ENCODE assay signal across 19 cellular contexts in genomic region chr21:15875286-15875685, GRCh38.
DNase-seq lines count a peak whose midpoint lies in the region; FAIRE-seq and TF ChIP-seq lines count a peak whose summit lies in the region.
"Had no signal": no experiment of that assay in that cellular context is flagged by ENCODE, and none has a peak within 500 bp of the region (broad histone marks: within the 10 kb centered on the region; RNA-seq: fewer than 3 reads in every experiment).

No MANE protein-coding gene starts in this region.

- H3K4me3 Mint-ChIP-seq in MCF 10A (ENCODE audit: unreplicated experiment): no peak overlapping the region
- H3K4me3 Mint-ChIP-seq: CD14-positive monocyte; CD4-positive, alpha-beta memory T cell had no signal

- H3K4me3 ChIP-seq in breast epithelium (no peak overlapping the region), choroid plexus epithelial cell (ENCODE audit: low read depth, low read length) (no peak overlapping the region), neutrophil (ENCODE audit: low read depth in 1 of 2, low read length in 1 of 2) (no peak overlapping the region), spleen (no peak overlapping the region)
- H3K4me3 ChIP-seq: GM12878, GM23248 had no signal

- CTCF ChIA-PET in MCF 10A (lab: Yijun Ruan, JAX): interaction anchor here (0.6 kb wide), 1 partner anchor 1362 kb away, joined by 3 read pairs; no protein-coding TSS in a partner anchor

- TF ChIP-seq POLR2A in breast epithelium (IDR thresholded peaks at IDR 0.05) (no peak), H54 (IDR thresholded peaks at IDR 0.05; ENCODE audit: low read depth, low read length) (no peak), spleen (IDR thresholded peaks at IDR 0.05) (no peak)

- no peak overlapping the region for H3K27ac ChIP-seq in breast epithelium
- H3K27ac ChIP-seq in neutrophil: peak overlapping the region; percentile 43
- H3K27ac ChIP-seq in spleen: no peak overlapping the region
- H3K27ac ChIP-seq: GM23248 had no signal

- H3K27me3 ChIP-seq in breast epithelium (no peaks in the 10 kb centered on the region), neutrophil (no peaks in the 10 kb centered on the region), spleen (replicated peaks in 1 of 7) (no peaks in the 10 kb centered on the region)

- H3K36me3 Mint-ChIP-seq in MCF 10A (ENCODE audit: insufficient read depth, unreplicated experiment): peaks cover 86% of the 10 kb centered on the region

- BruUV-seq in MCF 10A (replicated peaks; lab: Mats Ljungman, UMichigan): no TSS peak

- 91 to 96% (median 93%) methylated on average over 3 of the region's 3 CpGs for WGBS in spleen, 5 donors

- POLR2A ChIA-PET in MCF 10A (lab: Yijun Ruan, JAX): no interaction called here

- FAIRE-seq in H54 (lab: Jason Lieb, UNC): peak; percentile 27
- FAIRE-seq: A204.1, GM12878, GM19239 had no signal

- H3K27ac Mint-ChIP-seq in MCF 10A (ENCODE audit: low read depth, unreplicated experiment): peak overlapping the region; percentile 49
- H3K27ac Mint-ChIP-seq: CD4-positive, alpha-beta memory T cell had no signal

- intact Hi-C loops in MCF 10A (cut with micrococcal nuclease): no loop called here
- intact Hi-C loops in breast epithelium (cut with DNase I; ENCODE audit: low total_unique reads): no loop called here
- intact Hi-C loops in spleen (cut with DNase I; ENCODE audit: low total_unique reads): no loop called here

- no peaks in the 10 kb centered on the region for H3K27me3 Mint-ChIP-seq in MCF 10A (ENCODE audit: insufficient read depth, unreplicated experiment)
- H3K27me3 Mint-ChIP-seq: CD4-positive, alpha-beta memory T cell had no signal

- H3K36me3 ChIP-seq in breast epithelium: peaks cover 3% of the 10 kb centered on the region
- H3K36me3 ChIP-seq in neutrophil: peaks cover 74% of the 10 kb centered on the region
- H3K36me3 ChIP-seq in spleen: peaks cover 0 to 97% (median 59%) of the 10 kb centered on the region in 6 donors

- DNase-seq in MCF 10A (ENCODE audit: unreplicated experiment) (no peak), breast epithelium (ENCODE audit: low spot score in 2 of 2) (no peak), H54 (ENCODE audit: insufficient read length, low spot score) (no peak), choroid plexus epithelial cell (ENCODE audit: low read depth) (peak; percentile 50), spleen (no peak), foreskin melanocyte (no peak), NCI-H446 treated with DMSO at 0.1 percent for 48 hours (lab: John Stamatoyannopoulos, UW) (no peak)
- DNase-seq: ACHN; AML-193; CD4-positive, alpha-beta memory T cell; DMS153; DND-41; EL; GM23248 had no signal

- H3K4me1 ChIP-seq in breast epithelium: no peaks in the 10 kb centered on the region
- H3K4me1 ChIP-seq in neutrophil (ENCODE audit: control insufficient read depth in 1 of 2, insufficient read depth in 1 of 2, low read depth in 1 of 2, low read length in 1 of 2): no peaks in the 10 kb centered on the region
- H3K4me1 ChIP-seq in spleen: peaks cover 0 to 3% (median 0%) of the 10 kb centered on the region in 6 donors

- no peaks in the 10 kb centered on the region for H3K4me1 Mint-ChIP-seq in MCF 10A (ENCODE audit: insufficient read depth, unreplicated experiment)
- H3K4me1 Mint-ChIP-seq: CD14-positive monocyte had no signal

- peaks cover 0 to under 1% of the 10 kb centered on the region in 2 donors for H3K9me3 ChIP-seq in breast epithelium
- no peaks in the 10 kb centered on the region for H3K9me3 ChIP-seq in neutrophil
- H3K9me3 ChIP-seq in spleen: peaks cover 0 to 2% (median under 1%) of the 10 kb centered on the region in 8 donors

- TF ChIP-seq CTCF in MCF 10A (IDR thresholded peaks at IDR 0.05; ENCODE audit: unreplicated experiment) (no peak), breast epithelium (IDR thresholded peaks at IDR 0.05) (no peak), choroid plexus epithelial cell (conservative IDR thresholded peaks at IDR 0.05; ENCODE audit: low read depth, low read length) (no peak), neutrophil (IDR thresholded peaks at IDR 0.05) (no peak), spleen (IDR thresholded peaks at IDR 0.05 in 8 of 11, conservative IDR thresholded peaks at IDR 0.05 in 3 of 11) (no peak)

- no peaks in the 10 kb centered on the region for H3K9me3 Mint-ChIP-seq in MCF 10A (ENCODE audit: unreplicated experiment)
